In the genomic region with DNA sequence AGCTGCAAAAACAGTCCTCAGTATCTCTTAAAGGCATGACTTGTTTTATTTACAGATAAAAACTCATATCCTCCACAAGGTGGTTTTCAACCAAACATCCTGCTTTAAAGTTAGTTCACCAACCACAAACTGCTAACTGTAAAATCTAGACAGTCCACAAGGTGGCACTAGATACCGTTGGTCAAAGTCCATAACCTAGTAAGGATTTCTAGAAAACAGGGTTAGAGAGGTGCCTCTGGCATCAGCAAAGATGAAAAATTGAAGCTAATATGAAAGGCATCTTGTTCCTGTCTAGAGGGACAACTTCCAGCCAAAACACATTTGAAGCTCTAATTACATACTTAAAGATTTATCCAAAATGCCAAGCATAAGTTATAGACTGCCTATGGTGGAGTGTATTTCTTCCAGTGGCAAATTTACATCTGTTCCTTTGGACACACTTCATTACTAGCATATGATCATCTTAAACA, we compare ENCODE assay signal across 1 cellular context.
TF ChIP-seq lines count a peak whose summit lies in the region.

No MANE protein-coding gene starts in this region.

TF ChIP-seq in GM23338, 12 proteins besides CTCF, POLR2A, EP300 and RAD21 (continued from another document):
- TF ChIP-seq, protein P1, sequence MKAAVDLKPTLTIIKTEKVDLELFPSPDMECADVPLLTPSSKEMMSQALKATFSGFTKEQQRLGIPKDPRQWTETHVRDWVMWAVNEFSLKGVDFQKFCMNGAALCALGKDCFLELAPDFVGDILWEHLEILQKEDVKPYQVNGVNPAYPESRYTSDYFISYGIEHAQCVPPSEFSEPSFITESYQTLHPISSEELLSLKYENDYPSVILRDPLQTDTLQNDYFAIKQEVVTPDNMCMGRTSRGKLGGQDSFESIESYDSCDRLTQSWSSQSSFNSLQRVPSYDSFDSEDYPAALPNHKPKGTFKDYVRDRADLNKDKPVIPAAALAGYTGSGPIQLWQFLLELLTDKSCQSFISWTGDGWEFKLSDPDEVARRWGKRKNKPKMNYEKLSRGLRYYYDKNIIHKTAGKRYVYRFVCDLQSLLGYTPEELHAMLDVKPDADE (IDR thresholded peaks at IDR 0.05) = no peak
- no peak for TF ChIP-seq NANOG (IDR thresholded peaks at IDR 0.05; ENCODE audit: borderline replicate concordance)
- no peak for TF ChIP-seq ZNF114 (CRISPR knock-in tag; IDR thresholded peaks at IDR 0.05)
- TF ChIP-seq ZNF331 (CRISPR knock-in tag; IDR thresholded peaks at IDR 0.05; ENCODE audit: low read depth) = no peak
- TF ChIP-seq EZH2phosphoT487 (IDR thresholded peaks at IDR 0.05; ENCODE audit: unreplicated experiment) = no peak
- TF ChIP-seq, protein P2, sequence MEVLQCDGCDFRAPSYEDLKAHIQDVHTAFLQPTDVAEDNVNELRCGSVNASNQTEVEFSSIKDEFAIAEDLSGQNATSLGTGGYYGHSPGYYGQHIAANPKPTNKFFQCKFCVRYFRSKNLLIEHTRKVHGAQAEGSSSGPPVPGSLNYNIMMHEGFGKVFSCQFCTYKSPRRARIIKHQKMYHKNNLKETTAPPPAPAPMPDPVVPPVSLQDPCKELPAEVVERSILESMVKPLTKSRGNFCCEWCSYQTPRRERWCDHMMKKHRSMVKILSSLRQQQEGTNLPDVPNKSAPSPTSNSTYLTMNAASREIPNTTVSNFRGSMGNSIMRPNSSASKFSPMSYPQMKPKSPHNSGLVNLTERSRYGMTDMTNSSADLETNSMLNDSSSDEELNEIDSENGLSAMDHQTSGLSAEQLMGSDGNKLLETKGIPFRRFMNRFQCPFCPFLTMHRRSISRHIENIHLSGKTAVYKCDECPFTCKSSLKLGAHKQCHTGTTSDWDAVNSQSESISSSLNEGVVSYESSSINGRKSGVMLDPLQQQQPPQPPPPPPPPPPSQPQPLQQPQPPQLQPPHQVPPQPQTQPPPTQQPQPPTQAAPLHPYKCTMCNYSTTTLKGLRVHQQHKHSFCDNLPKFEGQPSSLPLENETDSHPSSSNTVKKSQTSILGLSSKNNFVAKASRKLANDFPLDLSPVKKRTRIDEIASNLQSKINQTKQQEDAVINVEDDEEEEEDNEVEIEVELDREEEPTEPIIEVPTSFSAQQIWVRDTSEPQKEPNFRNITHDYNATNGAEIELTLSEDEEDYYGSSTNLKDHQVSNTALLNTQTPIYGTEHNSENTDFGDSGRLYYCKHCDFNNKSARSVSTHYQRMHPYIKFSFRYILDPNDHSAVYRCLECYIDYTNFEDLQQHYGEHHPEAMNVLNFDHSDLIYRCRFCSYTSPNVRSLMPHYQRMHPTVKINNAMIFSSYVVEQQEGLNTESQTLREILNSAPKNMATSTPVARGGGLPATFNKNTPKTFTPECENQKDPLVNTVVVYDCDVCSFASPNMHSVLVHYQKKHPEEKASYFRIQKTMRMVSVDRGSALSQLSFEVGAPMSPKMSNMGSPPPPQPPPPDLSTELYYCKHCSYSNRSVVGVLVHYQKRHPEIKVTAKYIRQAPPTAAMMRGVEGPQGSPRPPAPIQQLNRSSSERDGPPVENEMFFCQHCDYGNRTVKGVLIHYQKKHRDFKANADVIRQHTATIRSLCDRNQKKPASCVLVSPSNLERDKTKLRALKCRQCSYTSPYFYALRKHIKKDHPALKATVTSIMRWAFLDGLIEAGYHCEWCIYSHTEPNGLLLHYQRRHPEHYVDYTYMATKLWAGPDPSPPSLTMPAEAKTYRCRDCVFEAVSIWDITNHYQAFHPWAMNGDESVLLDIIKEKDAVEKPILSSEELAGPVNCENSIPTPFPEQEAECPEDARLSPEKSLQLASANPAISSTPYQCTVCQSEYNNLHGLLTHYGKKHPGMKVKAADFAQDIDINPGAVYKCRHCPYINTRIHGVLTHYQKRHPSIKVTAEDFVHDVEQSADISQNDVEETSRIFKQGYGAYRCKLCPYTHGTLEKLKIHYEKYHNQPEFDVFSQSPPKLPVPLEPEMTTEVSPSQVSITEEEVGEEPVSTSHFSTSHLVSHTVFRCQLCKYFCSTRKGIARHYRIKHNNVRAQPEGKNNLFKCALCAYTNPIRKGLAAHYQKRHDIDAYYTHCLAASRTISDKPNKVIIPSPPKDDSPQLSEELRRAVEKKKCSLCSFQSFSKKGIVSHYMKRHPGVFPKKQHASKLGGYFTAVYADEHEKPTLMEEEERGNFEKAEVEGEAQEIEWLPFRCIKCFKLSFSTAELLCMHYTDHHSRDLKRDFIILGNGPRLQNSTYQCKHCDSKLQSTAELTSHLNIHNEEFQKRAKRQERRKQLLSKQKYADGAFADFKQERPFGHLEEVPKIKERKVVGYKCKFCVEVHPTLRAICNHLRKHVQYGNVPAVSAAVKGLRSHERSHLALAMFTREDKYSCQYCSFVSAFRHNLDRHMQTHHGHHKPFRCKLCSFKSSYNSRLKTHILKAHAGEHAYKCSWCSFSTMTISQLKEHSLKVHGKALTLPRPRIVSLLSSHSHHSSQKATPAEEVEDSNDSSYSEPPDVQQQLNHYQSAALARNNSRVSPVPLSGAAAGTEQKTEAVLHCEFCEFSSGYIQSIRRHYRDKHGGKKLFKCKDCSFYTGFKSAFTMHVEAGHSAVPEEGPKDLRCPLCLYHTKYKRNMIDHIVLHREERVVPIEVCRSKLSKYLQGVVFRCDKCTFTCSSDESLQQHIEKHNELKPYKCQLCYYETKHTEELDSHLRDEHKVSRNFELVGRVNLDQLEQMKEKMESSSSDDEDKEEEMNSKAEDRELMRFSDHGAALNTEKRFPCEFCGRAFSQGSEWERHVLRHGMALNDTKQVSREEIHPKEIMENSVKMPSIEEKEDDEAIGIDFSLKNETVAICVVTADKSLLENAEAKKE (CRISPR knock-in tag; IDR thresholded peaks at IDR 0.05) = no peak
- no peak for TF ChIP-seq JUNB (IDR thresholded peaks at IDR 0.05; ENCODE audit: unreplicated experiment)
- TF ChIP-seq EZH2 (IDR thresholded peaks at IDR 0.05; ENCODE audit: low read depth, unreplicated experiment) = no peak
- no peak for TF ChIP-seq CREB1 (CRISPR knock-in tag; IDR thresholded peaks at IDR 0.05; ENCODE audit: low read depth)
- TF ChIP-seq STAT1 (IDR thresholded peaks at IDR 0.05; ENCODE audit: unreplicated experiment) = no peak
- TF ChIP-seq POLR2AphosphoS5 (IDR thresholded peaks at IDR 0.05; ENCODE audit: low read depth) = no peak
